28 cellular contexts compared by ENCODE assay signal in the genomic region with DNA sequence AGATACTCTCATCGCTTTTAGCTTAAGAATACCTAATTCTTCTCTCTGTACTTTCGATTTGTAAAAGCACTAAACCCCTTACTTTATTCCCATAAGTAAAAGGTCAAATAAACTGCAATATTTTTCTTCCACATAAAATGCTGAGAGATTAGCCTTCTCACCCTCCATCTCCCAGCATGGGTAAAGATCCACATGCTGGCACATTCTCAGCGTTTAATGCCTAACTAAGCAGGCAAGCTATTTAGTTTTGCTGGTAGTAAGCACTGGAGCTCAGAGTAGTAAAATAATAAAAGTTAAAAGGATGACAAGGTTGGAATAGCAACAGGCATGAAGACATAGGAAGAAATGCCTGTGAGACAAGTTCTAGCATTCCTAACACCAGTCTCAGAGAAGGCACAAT.
"Had no signal": no experiment of that assay in that cellular context is flagged by ENCODE, and none has a peak within 500 bp of the region (broad histone marks: within the 10 kb centered on the region; RNA-seq: fewer than 3 reads in every experiment).

No MANE protein-coding gene starts in this region.

- H3K9me3 Mint-ChIP-seq: activated B cell treated with CpG ODN at 0.5 μM for 24 hours had no signal

- DNase-seq: activated B cell treated with CpG ODN at 0.5 μM for 24 hours; activated CD4-positive, alpha-beta T cell treated with anti-CD3 and anti-CD28 coated beads for 36 hours; activated CD4-positive, alpha-beta T cell treated with anti-CD3 and anti-CD28 coated beads, Interleukin-2, amount 50 U/mL, for 4 hours; activated CD8-positive, alpha-beta memory T cell treated with anti-CD3 and anti-CD28 coated beads for 24 hours; activated CD8-positive, alpha-beta memory T cell treated with anti-CD3 and anti-CD28 coated beads, Interleukin-2, amount 50 U/mL, for 4 hours; activated naive CD4-positive, alpha-beta T cell; activated T-cell treated with anti-CD3 and anti-CD28 coated beads, Interleukin-2, amount 50 U/mL, for 4 hours; cerebellar nuclear complex; cortex of kidney; heart left ventricle; islet precursor cell; left ventricle myocardium inferior; midbrain; pancreas; psoas muscle; right lobe of liver; small intestine; stimulated activated CD4-positive, alpha-beta T cell treated with anti-CD3 and anti-CD28 coated beads, Interleukin-15, amount 100 ng/mL, for 24 hours; T-helper 17 cell; transverse colon; uterus had no signal

- ATAC-seq: activated CD4-positive, alpha-beta T cell treated with anti-CD3 and anti-CD28 coated beads for 36 hours; activated T-cell treated with anti-CD3 and anti-CD28 coated beads, Interleukin-2, amount 50 U/mL, for 4 hours; natural killer cell treated with Interleukin-12 subunit alpha and Interleukin-12 subunit beta and Interleukin-15 and Interleukin-18, amount 100 ng/mL, for 72 hours; pancreas; psoas muscle; right lobe of liver; stimulated activated memory B cell treated with anti-CD40 and anti-IgM and Interleukin-4, amounts not matched to agents 10 μg/mL and 1 μg/mL and 100 μg/mL, for 72 hours; T-helper 17 cell had no signal

- H3K4me3 ChIP-seq: heart left ventricle, left ventricle myocardium inferior, pancreas, psoas muscle, right lobe of liver, transverse colon, uterus had no signal

- H3K27me3 Mint-ChIP-seq: activated B cell treated with CpG ODN at 0.5 μM for 24 hours; activated CD4-positive, alpha-beta T cell treated with anti-CD3 and anti-CD28 coated beads for 36 hours; activated naive CD8-positive, alpha-beta T cell; T-helper 17 cell had no signal

- H3K4me3 Mint-ChIP-seq: activated B cell treated with CpG ODN at 0.5 μM for 24 hours; activated CD4-positive, alpha-beta T cell treated with anti-CD3 and anti-CD28 coated beads for 36 hours; activated naive CD8-positive, alpha-beta T cell; activated T-cell treated with anti-CD3 and anti-CD28 coated beads, Interleukin-2, amount 50 U/mL, for 4 hours; natural killer cell treated with Interleukin-12 subunit alpha and Interleukin-12 subunit beta and Interleukin-15 and Interleukin-18, amount 100 ng/mL, for 72 hours; stimulated activated memory B cell treated with anti-CD40 and anti-IgM and Interleukin-4, amounts not matched to agents 10 μg/mL and 1 μg/mL and 100 μg/mL, for 72 hours; T-helper 17 cell had no signal

- H3K4me1 Mint-ChIP-seq: activated B cell treated with CpG ODN at 0.5 μM for 24 hours; activated CD4-positive, alpha-beta T cell treated with anti-CD3 and anti-CD28 coated beads for 36 hours; stimulated activated memory B cell treated with anti-CD40 and anti-IgM and Interleukin-4, amounts not matched to agents 10 μg/mL and 1 μg/mL and 100 μg/mL, for 72 hours; T-helper 17 cell had no signal

- H3K4me1 ChIP-seq: pancreas, psoas muscle, right lobe of liver, transverse colon, uterus had no signal

- FAIRE-seq: astrocyte, bronchial epithelial cell, pancreas, small intestine had no signal

- H3K27ac ChIP-seq: epithelial cell of prostate, heart left ventricle, left ventricle myocardium inferior, pancreas, psoas muscle, right lobe of liver, transverse colon, uterus had no signal

- H3K27ac Mint-ChIP-seq: activated B cell treated with CpG ODN at 0.5 μM for 24 hours; activated CD4-positive, alpha-beta T cell treated with anti-CD3 and anti-CD28 coated beads for 36 hours; activated naive CD8-positive, alpha-beta T cell; activated T-helper 2 cell treated with anti-CD3 and anti-CD28 coated beads, Interferon-gamma antibody, Interleukin-2, Interleukin-4, amounts not matched to agents 10 μg/mL and 5 μg/mL and 100 μg/mL, durations not matched to agents 14 hours and 24 hours and 36 hours; natural killer cell treated with Interleukin-12 subunit alpha and Interleukin-12 subunit beta and Interleukin-15 and Interleukin-18, amount 100 ng/mL, for 72 hours; stimulated activated memory B cell treated with anti-CD40 and anti-IgM and Interleukin-4, amounts not matched to agents 10 μg/mL and 1 μg/mL and 100 μg/mL, for 72 hours; T-helper 17 cell had no signal

- H3K36me3 Mint-ChIP-seq: activated naive CD8-positive, alpha-beta T cell; natural killer cell treated with Interleukin-12 subunit alpha and Interleukin-12 subunit beta and Interleukin-15 and Interleukin-18, amount 100 ng/mL, for 72 hours; stimulated activated memory B cell treated with anti-CD40 and anti-IgM and Interleukin-4, amounts not matched to agents 10 μg/mL and 1 μg/mL and 100 μg/mL, for 72 hours had no signal

- H3K27me3 ChIP-seq: heart left ventricle, pancreas, right lobe of liver, transverse colon, uterus had no signal

- H3K36me3 ChIP-seq: heart left ventricle, left ventricle myocardium inferior, pancreas, right lobe of liver, transverse colon, uterus had no signal

- H3K9me3 ChIP-seq: pancreas, psoas muscle, right lobe of liver, transverse colon, uterus had no signal
